In genomic region chr7:108461855-108462254, GRCh38 we compare ENCODE assay signal across 24 cellular contexts. TPM values are rescaled to one million over a fixed set of nuclear protein-coding genes. Genes with fewer than 3 reads are reported as not detected.
DNase-seq lines count a peak whose midpoint lies in the region; ATAC-seq and TF ChIP-seq lines count a peak whose summit lies in the region.
"Had no signal": no experiment of that assay in that cellular context is flagged by ENCODE, and none has a peak within 500 bp of the region (broad histone marks: within the 10 kb centered on the region; RNA-seq: fewer than 3 reads in every experiment).

No MANE protein-coding gene starts in this region.

- ATAC-seq in GM18867 (IDR thresholded peaks at IDR 0.05; ENCODE audit: unreplicated experiment) = no peak
- ATAC-seq: A549; activated T-cell treated with anti-CD3 and anti-CD28 coated beads, Interleukin-2, amount 50 U/mL, for 72 hours; psoas muscle; stimulated activated effector memory CD8-positive, alpha-beta T cell treated with anti-CD3 and anti-CD28 coated beads, Interleukin-12 subunit alpha, Interleukin-12 subunit beta, amount 100 ng/mL, for 72 hours; T-helper 17 cell; WTC11 had no signal

- intact Hi-C loops in activated T-helper 1 cell treated with anti-CD3 and anti-CD28 coated beads, Interleukin-12 subunit alpha, Interleukin-12 subunit beta, Interleukin-2, Interleukin-4 antibody, amounts not matched to agents 30 ng/mL and 10 ng/mL and 1 ng/mL, durations not matched to agents 14 hours and 24 hours and 36 hours (cut with micrococcal nuclease) = no loop called here

- peak overlapping the region; percentile 62 for H3K27ac Mint-ChIP-seq in activated naive CD8-positive, alpha-beta T cell
- no peak overlapping the region for H3K27ac Mint-ChIP-seq in activated naive CD8-positive, alpha-beta T cell treated with anti-CD3 and anti-CD28 coated beads for 36 hours
- H3K27ac Mint-ChIP-seq in activated T-helper 1 cell treated with anti-CD3 and anti-CD28 coated beads, Interleukin-12 subunit alpha, Interleukin-12 subunit beta, Interleukin-2, Interleukin-4 antibody, amounts not matched to agents 30 ng/mL and 10 ng/mL and 1 ng/mL, durations not matched to agents 14 hours and 24 hours and 36 hours = no peak overlapping the region
- H3K27ac Mint-ChIP-seq: activated T-cell treated with anti-CD3 and anti-CD28 coated beads, Interleukin-2, amount 50 U/mL, for 72 hours; CD14-positive monocyte; neural progenitor cell; stimulated activated effector memory CD8-positive, alpha-beta T cell treated with anti-CD3 and anti-CD28 coated beads, Interleukin-12 subunit alpha, Interleukin-12 subunit beta, amount 100 ng/mL, for 72 hours; WTC11 had no signal

- H3K36me3 Mint-ChIP-seq in activated naive CD8-positive, alpha-beta T cell = peaks cover 2% of the 10 kb centered on the region
- no peaks in the 10 kb centered on the region for H3K36me3 Mint-ChIP-seq in activated naive CD8-positive, alpha-beta T cell treated with anti-CD3 and anti-CD28 coated beads for 36 hours
- H3K36me3 Mint-ChIP-seq in activated T-helper 1 cell treated with anti-CD3 and anti-CD28 coated beads, Interleukin-12 subunit alpha, Interleukin-12 subunit beta, Interleukin-2, Interleukin-4 antibody, amounts not matched to agents 30 ng/mL and 10 ng/mL and 1 ng/mL, durations not matched to agents 14 hours and 24 hours and 36 hours (ENCODE audit: low read depth) = no peaks in the 10 kb centered on the region
- H3K36me3 Mint-ChIP-seq: neural progenitor cell; stimulated activated effector memory CD8-positive, alpha-beta T cell treated with anti-CD3 and anti-CD28 coated beads, Interleukin-12 subunit alpha, Interleukin-12 subunit beta, amount 100 ng/mL, for 72 hours; WTC11 had no signal

- H3K9me3 ChIP-seq in WERI-Rb-1 (ENCODE audit: severe bottlenecking) = no peaks in the 10 kb centered on the region
- H3K9me3 ChIP-seq: A549, esophagus squamous epithelium, psoas muscle had no signal

- no peaks in the 10 kb centered on the region for H3K27me3 ChIP-seq in WERI-Rb-1 (ENCODE audit: insufficient read depth, low read depth, severe bottlenecking)

- no peaks in the 10 kb centered on the region for H3K36me3 ChIP-seq in WERI-Rb-1
- H3K36me3 ChIP-seq: esophagus squamous epithelium, neural progenitor cell had no signal

- peaks cover 1% of the 10 kb centered on the region for H3K27me3 Mint-ChIP-seq in activated naive CD8-positive, alpha-beta T cell
- H3K27me3 Mint-ChIP-seq in activated naive CD8-positive, alpha-beta T cell treated with anti-CD3 and anti-CD28 coated beads for 36 hours = peaks cover 12% of the 10 kb centered on the region
- peaks cover 35% of the 10 kb centered on the region for H3K27me3 Mint-ChIP-seq in activated T-helper 1 cell treated with anti-CD3 and anti-CD28 coated beads, Interleukin-12 subunit alpha, Interleukin-12 subunit beta, Interleukin-2, Interleukin-4 antibody, amounts not matched to agents 30 ng/mL and 10 ng/mL and 1 ng/mL, durations not matched to agents 14 hours and 24 hours and 36 hours (ENCODE audit: insufficient read depth)

- no peak overlapping the region for H3K4me3 ChIP-seq in WERI-Rb-1 (ENCODE audit: low read depth, low read length)
- H3K4me3 ChIP-seq in fibroblast of pulmonary artery (replicated peaks; ENCODE audit: low read depth, low read length) = no peak overlapping the region
- H3K4me3 ChIP-seq in skeletal muscle cell (ENCODE audit: low read depth, low read length) = no peak overlapping the region
- H3K4me3 ChIP-seq: A549, esophagus squamous epithelium, neural progenitor cell, psoas muscle had no signal

- TF ChIP-seq CTCF in WERI-Rb-1 (IDR thresholded peaks at IDR 0.05; ENCODE audit: low read depth, low read length) (no peak), fibroblast of pulmonary artery (IDR thresholded peaks at IDR 0.05; ENCODE audit: low read length, missing control alignments) (no peak)

- H3K27ac ChIP-seq in WERI-Rb-1 = peak overlapping the region; percentile 29; the same call in 1 of the 2 replicates
- H3K27ac ChIP-seq: esophagus squamous epithelium, neural progenitor cell, psoas muscle had no signal

- no peak for DNase-seq in activated naive CD8-positive, alpha-beta T cell treated with anti-CD3 and anti-CD28 coated beads for 36 hours
- DNase-seq in WERI-Rb-1 (peak; percentile 31), fibroblast of pulmonary artery (ENCODE audit: low read depth) (peak; percentile 53), skeletal muscle cell (ENCODE audit: low read depth) (peak; percentile 47), NCI-H1417 (lab: John Stamatoyannopoulos, UW) (no peak)
- DNase-seq in activated T-helper 1 cell treated with anti-CD3 and anti-CD28 coated beads, Interleukin-12 subunit alpha, Interleukin-12 subunit beta, Interleukin-2, Interleukin-4 antibody, amounts not matched to agents 30 ng/mL and 10 ng/mL and 1 ng/mL, durations not matched to agents 14 hours and 24 hours and 36 hours (ENCODE audit: low spot score) = no peak
- DNase-seq: activated T-cell treated with anti-CD3 and anti-CD28 coated beads, Interleukin-2, amount 50 U/mL, for 72 hours; effector CD4-positive, alpha-beta T cell; esophagus squamous epithelium; H7; KBM-7; midbrain; NCI-H526; psoas muscle; SIG-M5; T-helper 17 cell had no signal

- H3K4me3 Mint-ChIP-seq in activated naive CD8-positive, alpha-beta T cell = no peak overlapping the region
- H3K4me3 Mint-ChIP-seq in activated naive CD8-positive, alpha-beta T cell treated with anti-CD3 and anti-CD28 coated beads for 36 hours = no peak overlapping the region
- H3K4me3 Mint-ChIP-seq in activated T-helper 1 cell treated with anti-CD3 and anti-CD28 coated beads, Interleukin-12 subunit alpha, Interleukin-12 subunit beta, Interleukin-2, Interleukin-4 antibody, amounts not matched to agents 30 ng/mL and 10 ng/mL and 1 ng/mL, durations not matched to agents 14 hours and 24 hours and 36 hours = no peak overlapping the region
- H3K4me3 Mint-ChIP-seq: activated T-cell treated with anti-CD3 and anti-CD28 coated beads, Interleukin-2, amount 50 U/mL, for 72 hours; CD14-positive monocyte; neural progenitor cell; stimulated activated effector memory CD8-positive, alpha-beta T cell treated with anti-CD3 and anti-CD28 coated beads, Interleukin-12 subunit alpha, Interleukin-12 subunit beta, amount 100 ng/mL, for 72 hours; T-helper 17 cell; WTC11 had no signal

- no peaks in the 10 kb centered on the region for H3K9me3 Mint-ChIP-seq in activated naive CD8-positive, alpha-beta T cell (ENCODE audit: low read depth)
- H3K9me3 Mint-ChIP-seq in activated naive CD8-positive, alpha-beta T cell treated with anti-CD3 and anti-CD28 coated beads for 36 hours = no peaks in the 10 kb centered on the region
- no peaks in the 10 kb centered on the region for H3K9me3 Mint-ChIP-seq in activated T-helper 1 cell treated with anti-CD3 and anti-CD28 coated beads, Interleukin-12 subunit alpha, Interleukin-12 subunit beta, Interleukin-2, Interleukin-4 antibody, amounts not matched to agents 30 ng/mL and 10 ng/mL and 1 ng/mL, durations not matched to agents 14 hours and 24 hours and 36 hours
- H3K9me3 Mint-ChIP-seq: CD14-positive monocyte; neural progenitor cell; stimulated activated effector memory CD8-positive, alpha-beta T cell treated with anti-CD3 and anti-CD28 coated beads, Interleukin-12 subunit alpha, Interleukin-12 subunit beta, amount 100 ng/mL, for 72 hours; WTC11 had no signal

- peaks cover 77% of the 10 kb centered on the region for H3K4me1 Mint-ChIP-seq in activated naive CD8-positive, alpha-beta T cell (ENCODE audit: low read depth)
- H3K4me1 Mint-ChIP-seq in activated naive CD8-positive, alpha-beta T cell treated with anti-CD3 and anti-CD28 coated beads for 36 hours = peaks cover 63% of the 10 kb centered on the region
- H3K4me1 Mint-ChIP-seq in activated T-helper 1 cell treated with anti-CD3 and anti-CD28 coated beads, Interleukin-12 subunit alpha, Interleukin-12 subunit beta, Interleukin-2, Interleukin-4 antibody, amounts not matched to agents 30 ng/mL and 10 ng/mL and 1 ng/mL, durations not matched to agents 14 hours and 24 hours and 36 hours (ENCODE audit: low read depth) = peaks cover 6% of the 10 kb centered on the region
- H3K4me1 Mint-ChIP-seq: CD14-positive monocyte had no signal

RNA-seq across cellular contexts. Expression of gene NRCAM, which starts 5.6 kb away (rescaled TPM):
- total RNA-seq in activated naive CD8-positive, alpha-beta T cell treated with anti-CD3 and anti-CD28 coated beads for 36 hours = 1 to 10 TPM; 3.9 to 4.6 TPM
- total RNA-seq in activated T-helper 1 cell treated with anti-CD3 and anti-CD28 coated beads, Interleukin-12 subunit alpha, Interleukin-12 subunit beta, Interleukin-2, Interleukin-4 antibody, amounts not matched to agents 30 ng/mL and 10 ng/mL and 1 ng/mL, durations not matched to agents 14 hours and 24 hours and 36 hours = 0.17 and 0.21 TPM in 2 replicates
- total RNA-seq: OCI-LY7, T-helper 17 cell had no signal

Comparison
In these comparisons a context has a peak if more than half of its experiments do, and no peak if none do; other contexts are left out.
1. DNase-seq: peak in WERI-Rb-1 (single experiment), fibroblast of pulmonary artery (single experiment) and skeletal muscle cell (single experiment); none in activated naive CD8-positive, alpha-beta T cell treated with anti-CD3 and anti-CD28 coated beads for 36 hours (single experiment), activated T-helper 1 cell treated with anti-CD3 and anti-CD28 coated beads, Interleukin-12 subunit alpha, Interleukin-12 subunit beta, Interleukin-2, Interleukin-4 antibody, amounts not matched to agents 30 ng/mL and 10 ng/mL and 1 ng/mL, durations not matched to agents 14 hours and 24 hours and 36 hours (single experiment) and NCI-H1417 (0 of 3).